In genomic region chr18:59372975-59373374, GRCh38 we compare ENCODE assay signal across 1 cellular context.
TF ChIP-seq lines count a peak whose summit lies in the region.

No MANE protein-coding gene starts in this region.

TF ChIP-seq in GM12878, 131 proteins besides CTCF, POLR2A, EP300 and RAD21 (continued from another document):
- TF ChIP-seq, protein P1, sequence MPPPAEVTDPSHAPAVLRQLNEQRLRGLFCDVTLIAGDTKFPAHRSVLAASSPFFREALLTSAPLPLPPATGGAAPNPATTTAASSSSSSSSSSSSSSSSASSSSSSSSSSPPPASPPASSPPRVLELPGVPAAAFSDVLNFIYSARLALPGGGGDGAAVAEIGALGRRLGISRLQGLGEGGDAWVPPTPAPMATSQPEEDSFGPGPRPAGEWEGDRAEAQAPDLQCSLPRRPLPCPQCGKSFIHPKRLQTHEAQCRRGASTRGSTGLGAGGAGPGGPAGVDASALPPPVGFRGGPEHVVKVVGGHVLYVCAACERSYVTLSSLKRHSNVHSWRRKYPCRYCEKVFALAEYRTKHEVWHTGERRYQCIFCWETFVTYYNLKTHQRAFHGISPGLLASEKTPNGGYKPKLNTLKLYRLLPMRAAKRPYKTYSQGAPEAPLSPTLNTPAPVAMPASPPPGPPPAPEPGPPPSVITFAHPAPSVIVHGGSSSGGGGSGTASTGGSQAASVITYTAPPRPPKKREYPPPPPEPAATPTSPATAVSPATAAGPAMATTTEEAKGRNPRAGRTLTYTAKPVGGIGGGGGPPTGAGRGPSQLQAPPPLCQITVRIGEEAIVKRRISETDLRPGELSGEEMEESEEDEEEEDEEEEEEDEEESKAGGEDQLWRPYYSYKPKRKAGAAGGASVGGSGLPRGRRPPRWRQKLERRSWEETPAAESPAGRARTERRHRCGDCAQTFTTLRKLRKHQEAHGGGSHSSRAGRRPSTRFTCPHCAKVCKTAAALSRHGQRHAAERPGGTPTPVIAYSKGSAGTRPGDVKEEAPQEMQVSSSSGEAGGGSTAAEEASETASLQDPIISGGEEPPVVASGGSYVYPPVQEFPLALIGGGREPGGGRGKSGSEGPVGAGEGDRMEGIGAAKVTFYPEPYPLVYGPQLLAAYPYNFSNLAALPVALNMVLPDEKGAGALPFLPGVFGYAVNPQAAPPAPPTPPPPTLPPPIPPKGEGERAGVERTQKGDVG (CRISPR knock-in tag; IDR thresholded peaks at IDR 0.05), result no peak
- TF ChIP-seq SMC3 (IDR thresholded peaks at IDR 0.05; ENCODE audit: borderline replicate concordance, low read length), result no peak
- no peak for TF ChIP-seq KAT2A (conservative IDR thresholded peaks at IDR 0.05; ENCODE audit: control insufficient read depth, low read depth, low read length)
- no peak for TF ChIP-seq SIN3A (IDR thresholded peaks at IDR 0.05; ENCODE audit: low read depth, low read length)
- TF ChIP-seq, protein P2, sequence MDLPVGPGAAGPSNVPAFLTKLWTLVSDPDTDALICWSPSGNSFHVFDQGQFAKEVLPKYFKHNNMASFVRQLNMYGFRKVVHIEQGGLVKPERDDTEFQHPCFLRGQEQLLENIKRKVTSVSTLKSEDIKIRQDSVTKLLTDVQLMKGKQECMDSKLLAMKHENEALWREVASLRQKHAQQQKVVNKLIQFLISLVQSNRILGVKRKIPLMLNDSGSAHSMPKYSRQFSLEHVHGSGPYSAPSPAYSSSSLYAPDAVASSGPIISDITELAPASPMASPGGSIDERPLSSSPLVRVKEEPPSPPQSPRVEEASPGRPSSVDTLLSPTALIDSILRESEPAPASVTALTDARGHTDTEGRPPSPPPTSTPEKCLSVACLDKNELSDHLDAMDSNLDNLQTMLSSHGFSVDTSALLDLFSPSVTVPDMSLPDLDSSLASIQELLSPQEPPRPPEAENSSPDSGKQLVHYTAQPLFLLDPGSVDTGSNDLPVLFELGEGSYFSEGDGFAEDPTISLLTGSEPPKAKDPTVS (IDR thresholded peaks at IDR 0.05; ENCODE audit: low read depth, low read length), result no peak
- no peak for TF ChIP-seq HCFC1 (IDR thresholded peaks at IDR 0.05; ENCODE audit: low read length)
- no peak for TF ChIP-seq ZNF384 (IDR thresholded peaks at IDR 0.05; ENCODE audit: borderline replicate concordance, low read depth, low read length)
- no peak for TF ChIP-seq BMI1 (IDR thresholded peaks at IDR 0.05; ENCODE audit: borderline replicate concordance)
- TF ChIP-seq, protein P3, sequence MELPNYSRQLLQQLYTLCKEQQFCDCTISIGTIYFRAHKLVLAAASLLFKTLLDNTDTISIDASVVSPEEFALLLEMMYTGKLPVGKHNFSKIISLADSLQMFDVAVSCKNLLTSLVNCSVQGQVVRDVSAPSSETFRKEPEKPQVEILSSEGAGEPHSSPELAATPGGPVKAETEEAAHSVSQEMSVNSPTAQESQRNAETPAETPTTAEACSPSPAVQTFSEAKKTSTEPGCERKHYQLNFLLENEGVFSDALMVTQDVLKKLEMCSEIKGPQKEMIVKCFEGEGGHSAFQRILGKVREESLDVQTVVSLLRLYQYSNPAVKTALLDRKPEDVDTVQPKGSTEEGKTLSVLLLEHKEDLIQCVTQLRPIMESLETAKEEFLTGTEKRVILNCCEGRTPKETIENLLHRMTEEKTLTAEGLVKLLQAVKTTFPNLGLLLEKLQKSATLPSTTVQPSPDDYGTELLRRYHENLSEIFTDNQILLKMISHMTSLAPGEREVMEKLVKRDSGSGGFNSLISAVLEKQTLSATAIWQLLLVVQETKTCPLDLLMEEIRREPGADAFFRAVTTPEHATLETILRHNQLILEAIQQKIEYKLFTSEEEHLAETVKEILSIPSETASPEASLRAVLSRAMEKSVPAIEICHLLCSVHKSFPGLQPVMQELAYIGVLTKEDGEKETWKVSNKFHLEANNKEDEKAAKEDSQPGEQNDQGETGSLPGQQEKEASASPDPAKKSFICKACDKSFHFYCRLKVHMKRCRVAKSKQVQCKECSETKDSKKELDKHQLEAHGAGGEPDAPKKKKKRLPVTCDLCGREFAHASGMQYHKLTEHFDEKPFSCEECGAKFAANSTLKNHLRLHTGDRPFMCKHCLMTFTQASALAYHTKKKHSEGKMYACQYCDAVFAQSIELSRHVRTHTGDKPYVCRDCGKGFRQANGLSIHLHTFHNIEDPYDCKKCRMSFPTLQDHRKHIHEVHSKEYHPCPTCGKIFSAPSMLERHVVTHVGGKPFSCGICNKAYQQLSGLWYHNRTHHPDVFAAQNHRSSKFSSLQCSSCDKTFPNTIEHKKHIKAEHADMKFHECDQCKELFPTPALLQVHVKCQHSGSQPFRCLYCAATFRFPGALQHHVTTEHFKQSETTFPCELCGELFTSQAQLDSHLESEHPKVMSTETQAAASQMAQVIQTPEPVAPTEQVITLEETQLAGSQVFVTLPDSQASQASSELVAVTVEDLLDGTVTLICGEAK (IDR thresholded peaks at IDR 0.05; ENCODE audit: borderline replicate concordance), result no peak
- no peak for TF ChIP-seq ATF7 (IDR thresholded peaks at IDR 0.05; ENCODE audit: low read depth)
- TF ChIP-seq NRF1 (conservative IDR thresholded peaks at IDR 0.05; ENCODE audit: low read depth, low read length), result no peak
- TF ChIP-seq BCL11A (IDR thresholded peaks at IDR 0.05; ENCODE audit: low read depth, low read length), result no peak
- TF ChIP-seq SREBF2 (IDR thresholded peaks at IDR 0.05; ENCODE audit: low read length), result no peak
